1 cellular context compared by ENCODE assay signal in the genomic region with DNA sequence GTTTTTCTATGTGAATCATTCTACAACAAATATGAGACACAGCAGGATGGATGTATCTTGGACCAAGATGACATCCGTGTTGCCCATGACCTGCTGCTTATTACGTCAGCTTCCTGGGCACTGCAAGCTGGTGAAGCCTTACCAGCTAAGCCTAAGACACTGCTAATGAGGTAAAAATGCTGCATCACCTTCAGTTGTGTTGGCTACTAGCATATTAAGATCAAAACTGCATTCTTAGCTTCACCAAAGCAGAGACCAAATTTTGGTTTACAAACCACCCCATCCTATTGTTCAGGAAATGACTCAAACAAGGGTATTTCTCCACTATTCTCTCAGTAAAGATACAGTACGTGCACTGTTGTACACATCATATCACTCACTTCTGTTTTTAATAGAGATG.
TF ChIP-seq lines count a peak whose summit lies in the region.

No MANE protein-coding gene starts in this region.

TF ChIP-seq in GM23338, 12 proteins besides CTCF, POLR2A, EP300 and RAD21 (continued from another document):
- TF ChIP-seq, protein P1, sequence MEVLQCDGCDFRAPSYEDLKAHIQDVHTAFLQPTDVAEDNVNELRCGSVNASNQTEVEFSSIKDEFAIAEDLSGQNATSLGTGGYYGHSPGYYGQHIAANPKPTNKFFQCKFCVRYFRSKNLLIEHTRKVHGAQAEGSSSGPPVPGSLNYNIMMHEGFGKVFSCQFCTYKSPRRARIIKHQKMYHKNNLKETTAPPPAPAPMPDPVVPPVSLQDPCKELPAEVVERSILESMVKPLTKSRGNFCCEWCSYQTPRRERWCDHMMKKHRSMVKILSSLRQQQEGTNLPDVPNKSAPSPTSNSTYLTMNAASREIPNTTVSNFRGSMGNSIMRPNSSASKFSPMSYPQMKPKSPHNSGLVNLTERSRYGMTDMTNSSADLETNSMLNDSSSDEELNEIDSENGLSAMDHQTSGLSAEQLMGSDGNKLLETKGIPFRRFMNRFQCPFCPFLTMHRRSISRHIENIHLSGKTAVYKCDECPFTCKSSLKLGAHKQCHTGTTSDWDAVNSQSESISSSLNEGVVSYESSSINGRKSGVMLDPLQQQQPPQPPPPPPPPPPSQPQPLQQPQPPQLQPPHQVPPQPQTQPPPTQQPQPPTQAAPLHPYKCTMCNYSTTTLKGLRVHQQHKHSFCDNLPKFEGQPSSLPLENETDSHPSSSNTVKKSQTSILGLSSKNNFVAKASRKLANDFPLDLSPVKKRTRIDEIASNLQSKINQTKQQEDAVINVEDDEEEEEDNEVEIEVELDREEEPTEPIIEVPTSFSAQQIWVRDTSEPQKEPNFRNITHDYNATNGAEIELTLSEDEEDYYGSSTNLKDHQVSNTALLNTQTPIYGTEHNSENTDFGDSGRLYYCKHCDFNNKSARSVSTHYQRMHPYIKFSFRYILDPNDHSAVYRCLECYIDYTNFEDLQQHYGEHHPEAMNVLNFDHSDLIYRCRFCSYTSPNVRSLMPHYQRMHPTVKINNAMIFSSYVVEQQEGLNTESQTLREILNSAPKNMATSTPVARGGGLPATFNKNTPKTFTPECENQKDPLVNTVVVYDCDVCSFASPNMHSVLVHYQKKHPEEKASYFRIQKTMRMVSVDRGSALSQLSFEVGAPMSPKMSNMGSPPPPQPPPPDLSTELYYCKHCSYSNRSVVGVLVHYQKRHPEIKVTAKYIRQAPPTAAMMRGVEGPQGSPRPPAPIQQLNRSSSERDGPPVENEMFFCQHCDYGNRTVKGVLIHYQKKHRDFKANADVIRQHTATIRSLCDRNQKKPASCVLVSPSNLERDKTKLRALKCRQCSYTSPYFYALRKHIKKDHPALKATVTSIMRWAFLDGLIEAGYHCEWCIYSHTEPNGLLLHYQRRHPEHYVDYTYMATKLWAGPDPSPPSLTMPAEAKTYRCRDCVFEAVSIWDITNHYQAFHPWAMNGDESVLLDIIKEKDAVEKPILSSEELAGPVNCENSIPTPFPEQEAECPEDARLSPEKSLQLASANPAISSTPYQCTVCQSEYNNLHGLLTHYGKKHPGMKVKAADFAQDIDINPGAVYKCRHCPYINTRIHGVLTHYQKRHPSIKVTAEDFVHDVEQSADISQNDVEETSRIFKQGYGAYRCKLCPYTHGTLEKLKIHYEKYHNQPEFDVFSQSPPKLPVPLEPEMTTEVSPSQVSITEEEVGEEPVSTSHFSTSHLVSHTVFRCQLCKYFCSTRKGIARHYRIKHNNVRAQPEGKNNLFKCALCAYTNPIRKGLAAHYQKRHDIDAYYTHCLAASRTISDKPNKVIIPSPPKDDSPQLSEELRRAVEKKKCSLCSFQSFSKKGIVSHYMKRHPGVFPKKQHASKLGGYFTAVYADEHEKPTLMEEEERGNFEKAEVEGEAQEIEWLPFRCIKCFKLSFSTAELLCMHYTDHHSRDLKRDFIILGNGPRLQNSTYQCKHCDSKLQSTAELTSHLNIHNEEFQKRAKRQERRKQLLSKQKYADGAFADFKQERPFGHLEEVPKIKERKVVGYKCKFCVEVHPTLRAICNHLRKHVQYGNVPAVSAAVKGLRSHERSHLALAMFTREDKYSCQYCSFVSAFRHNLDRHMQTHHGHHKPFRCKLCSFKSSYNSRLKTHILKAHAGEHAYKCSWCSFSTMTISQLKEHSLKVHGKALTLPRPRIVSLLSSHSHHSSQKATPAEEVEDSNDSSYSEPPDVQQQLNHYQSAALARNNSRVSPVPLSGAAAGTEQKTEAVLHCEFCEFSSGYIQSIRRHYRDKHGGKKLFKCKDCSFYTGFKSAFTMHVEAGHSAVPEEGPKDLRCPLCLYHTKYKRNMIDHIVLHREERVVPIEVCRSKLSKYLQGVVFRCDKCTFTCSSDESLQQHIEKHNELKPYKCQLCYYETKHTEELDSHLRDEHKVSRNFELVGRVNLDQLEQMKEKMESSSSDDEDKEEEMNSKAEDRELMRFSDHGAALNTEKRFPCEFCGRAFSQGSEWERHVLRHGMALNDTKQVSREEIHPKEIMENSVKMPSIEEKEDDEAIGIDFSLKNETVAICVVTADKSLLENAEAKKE (CRISPR knock-in tag; IDR thresholded peaks at IDR 0.05): no peak
- TF ChIP-seq POLR2AphosphoS5 (IDR thresholded peaks at IDR 0.05; ENCODE audit: low read depth): no peak
- TF ChIP-seq ZNF331 (CRISPR knock-in tag; IDR thresholded peaks at IDR 0.05; ENCODE audit: low read depth): no peak
- no peak for TF ChIP-seq JUNB (IDR thresholded peaks at IDR 0.05; ENCODE audit: unreplicated experiment)
